Comparison of ENCODE assay signal across 10 cellular contexts in genomic region chr5:172905346-172905756, GRCh38. TPM values are rescaled to one million over a fixed set of nuclear protein-coding genes. Genes with fewer than 3 reads are reported as not detected.
A peak's percentile ranks its signal among the peaks of the same experiment; 100 is the strongest.
DNase-seq lines count a peak whose midpoint lies in the region; ATAC-seq and TF ChIP-seq lines count a peak whose summit lies in the region.
"Had no signal": no experiment of that assay in that cellular context is flagged by ENCODE, and none has a peak within 500 bp of the region (broad histone marks: within the 10 kb centered on the region; RNA-seq: fewer than 3 reads in every experiment).

No MANE protein-coding gene starts in this region.

- no peaks in the 10 kb centered on the region for H3K9me3 ChIP-seq in Peyer's patch
- H3K9me3 ChIP-seq in endocrine pancreas (ENCODE audit: control insufficient read depth, low read length): no peaks in the 10 kb centered on the region
- H3K9me3 ChIP-seq in muscle layer of duodenum (ENCODE audit: control insufficient read depth in 1 of 2, low read length in 2 of 2): no peaks in the 10 kb centered on the region
- H3K9me3 ChIP-seq in thoracic aorta: no peaks in the 10 kb centered on the region

- TF ChIP-seq CTCF in Peyer's patch (IDR thresholded peaks at IDR 0.05) (no peak), thoracic aorta (IDR thresholded peaks at IDR 0.05) (no peak)

- H3K27ac ChIP-seq in Peyer's patch: peak overlapping the region in 3 of 4 donors; percentile 83 to 98 (median 97)
- peak overlapping the region; percentile 97 for H3K27ac ChIP-seq in muscle layer of duodenum (ENCODE audit: low read length)
- peak overlapping the region; percentile 98 to 99 for H3K27ac ChIP-seq in thoracic aorta
- H3K27ac ChIP-seq: cardiac muscle cell had no signal

- H3K4me3 ChIP-seq in Peyer's patch (no peak overlapping the region), endocrine pancreas (ENCODE audit: control insufficient read depth, insufficient read depth, low read length) (no peak overlapping the region), muscle layer of duodenum (ENCODE audit: low read depth in 1 of 2, low read length in 2 of 2) (peak overlapping the region in 1 of 2 donors; percentile 7), thoracic aorta (peak overlapping the region; percentile 41)
- H3K4me3 ChIP-seq: cardiac muscle cell had no signal

- H3K4me1 ChIP-seq in Peyer's patch (peaks cover 0 to 26% (median 11%) of the 10 kb centered on the region in 4 donors), endocrine pancreas (ENCODE audit: control insufficient read depth, insufficient read depth, low read length) (no peaks in the 10 kb centered on the region), muscle layer of duodenum (ENCODE audit: control insufficient read depth in 1 of 2, insufficient read depth in 2 of 2, low read length in 2 of 2) (peaks cover 10 to 22% of the 10 kb centered on the region in 2 donors), thoracic aorta (ENCODE audit: control insufficient read depth in 1 of 2, low read depth in 2 of 2) (peaks cover 51 to 79% of the 10 kb centered on the region in 2 donors)

- H3K36me3 ChIP-seq in Peyer's patch (peaks cover 0 to 7% (median 0%) of the 10 kb centered on the region in 3 donors), endocrine pancreas (ENCODE audit: control insufficient read depth, insufficient read depth, low read length) (no peaks in the 10 kb centered on the region), muscle layer of duodenum (ENCODE audit: control insufficient read depth in 1 of 2, insufficient read depth in 2 of 2, low read length in 2 of 2) (peaks cover 5 to 10% of the 10 kb centered on the region in 2 donors), thoracic aorta (no peaks in the 10 kb centered on the region)
- H3K36me3 ChIP-seq: cardiac muscle cell had no signal

- H3K27me3 ChIP-seq in Peyer's patch: no peaks in the 10 kb centered on the region
- no peaks in the 10 kb centered on the region for H3K27me3 ChIP-seq in endocrine pancreas (ENCODE audit: control insufficient read depth, insufficient read depth, low read length)
- H3K27me3 ChIP-seq in muscle layer of duodenum (ENCODE audit: low read depth, low read length): no peaks in the 10 kb centered on the region
- H3K27me3 ChIP-seq in thoracic aorta (replicated peaks; ENCODE audit: insufficient read depth): no peaks in the 10 kb centered on the region
- H3K27me3 ChIP-seq: cardiac muscle cell had no signal

- DNase-seq in Peyer's patch: no peak
- no peak for DNase-seq in thoracic aorta (ENCODE audit: low spot score)
- no peak for DNase-seq in GOT3 (lab: John Stamatoyannopoulos, UW)
- no peak for DNase-seq in NCI-H1930 (lab: John Stamatoyannopoulos, UW)
- DNase-seq: activated CD8-positive, alpha-beta T cell treated with anti-CD3 and anti-CD28 coated beads, Interleukin-2, amount 10 ng/mL, durations not matched to agents 7 days and 5 days had no signal

- ATAC-seq in thoracic aorta (ENCODE audit: insufficient number of reproducible peaks, low FRiP score, low read depth) (no peak), GM19023 (IDR thresholded peaks at IDR 0.05; ENCODE audit: unreplicated experiment) (no peak), HG02981 (IDR thresholded peaks at IDR 0.05; ENCODE audit: unreplicated experiment) (no peak)
- ATAC-seq: activated CD8-positive, alpha-beta T cell treated with anti-CD3 and anti-CD28 coated beads, Interleukin-2, amount 10 ng/mL, durations not matched to agents 7 days and 5 days had no signal

- no peak for TF ChIP-seq POLR2A in Peyer's patch (IDR thresholded peaks at IDR 0.05)

- peak overlapping the region; percentile 8 for H3K9ac ChIP-seq in endocrine pancreas (ENCODE audit: control insufficient read depth, insufficient read depth, low read length)

RNA-seq across cellular contexts. Expression of gene RPL26L1, which starts 53.9 kb away (rescaled TPM):
- total RNA-seq in Peyer's patch: 10 to 100 TPM in 3 of 4 donors, 1 to 10 TPM in 1; 9.9 to 21.4 (median 15.3) TPM
- 1 to 10 TPM; 7.2 to 9.9 TPM for total RNA-seq in thoracic aorta
